10 cellular contexts compared by ENCODE assay signal in the genomic region with DNA sequence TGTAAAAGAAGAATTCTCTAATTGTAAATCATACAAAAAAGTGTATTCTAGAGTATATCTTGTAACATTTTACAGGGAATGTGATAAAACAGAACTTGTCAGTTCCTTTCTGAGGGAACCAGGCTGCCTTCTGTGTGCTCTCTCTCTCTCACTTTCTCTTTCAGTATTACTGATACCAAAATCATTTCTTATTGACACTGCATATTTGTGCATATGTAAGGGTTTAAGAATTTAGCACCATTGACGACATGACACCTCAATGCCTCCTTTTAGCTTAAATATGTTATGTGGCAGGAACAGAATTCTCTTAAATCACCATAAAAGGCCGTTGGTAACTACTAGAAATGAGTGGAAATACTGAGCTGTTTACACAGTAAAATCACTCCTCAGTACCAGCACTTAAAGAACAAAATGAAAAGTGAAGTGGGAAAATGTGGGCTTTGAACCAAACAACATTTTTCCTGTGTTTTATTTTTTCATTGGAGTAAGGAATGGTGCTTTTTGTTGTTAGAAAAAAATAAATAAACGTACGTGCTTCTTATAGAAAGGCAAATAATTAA.
DNase-seq lines count a peak whose midpoint lies in the region; ATAC-seq, FAIRE-seq and TF ChIP-seq lines count a peak whose summit lies in the region.
"Had no signal": no experiment of that assay in that cellular context is flagged by ENCODE, and none has a peak within 500 bp of the region (broad histone marks: within the 10 kb centered on the region; RNA-seq: fewer than 3 reads in every experiment).

No MANE protein-coding gene starts in this region.

- peak overlapping the region; percentile 100 for H3K4me2 ChIP-seq in IMR-90 (ENCODE audit: low read depth, low read length)

- no peak for TF ChIP-seq RAD21 in IMR-90 (IDR thresholded peaks at IDR 0.05; ENCODE audit: low read length)

- no peak overlapping the region for H2BK15ac ChIP-seq in IMR-90 (ENCODE audit: low read depth, low read length)

- peak overlapping the region; percentile 57; the same call in 1 of the 2 replicates for H3K18ac ChIP-seq in IMR-90 (ENCODE audit: low read depth, low read length)

- WGBS in IMR-90 (ENCODE audit: extremely low coverage in 2 of 2, insufficient read length in 1 of 2), 2 experiments: no CpG with 5 or more reads among the region's 4 CpGs

- H3K4me1 ChIP-seq in IMR-90 (ENCODE audit: control insufficient read depth, insufficient read depth, low read length) (no peaks in the 10 kb centered on the region; the same call in 1 of the 2 replicates), BE2C (peaks cover 20% of the 10 kb centered on the region)

- no peak overlapping the region for H2BK120ac ChIP-seq in IMR-90 (ENCODE audit: low read depth, low read length)

- TF ChIP-seq CTCF in IMR-90 (conservative IDR thresholded peaks at IDR 0.05; ENCODE audit: low read depth, low read length) (no peak), BE2C (IDR thresholded peaks at IDR 0.05; ENCODE audit: low read depth, low read length) (no peak)

- no peak overlapping the region for H2BK5ac ChIP-seq in IMR-90 (ENCODE audit: low read depth, low read length, poor library complexity, severe bottlenecking)

- in situ Hi-C loops in IMR-90 (cut with MboI; ENCODE audit: low sequenced_read_pairs): no loop called here

- no peak overlapping the region for H2AK9ac ChIP-seq in IMR-90 (replicated peaks; ENCODE audit: low read depth, low read length, poor library complexity)

- H3K14ac ChIP-seq in IMR-90 (replicated peaks; ENCODE audit: low read depth, low read length): no peak overlapping the region; the same call in 1 of the 2 replicates

- H3K4me3 ChIP-seq in IMR-90 (ENCODE audit: insufficient read depth, low read depth, low read length) (peak overlapping the region; percentile 41; the same call in 1 of the 2 replicates), BE2C (ENCODE audit: low read depth, low read length) (no peak overlapping the region)

- H3K9me3 ChIP-seq in IMR-90 (ENCODE audit: control insufficient read depth, insufficient read depth, low read length): no peaks in the 10 kb centered on the region
- H3K9me3 ChIP-seq in BE2C: no peaks in the 10 kb centered on the region

- no peaks in the 10 kb centered on the region for H3K79me1 ChIP-seq in IMR-90 (ENCODE audit: low read depth in 1 of 2, low read length in 2 of 2)

- POLR2A ChIA-PET in IMR-90 (lab: Charles Lee; ENCODE audit: unreplicated experiment): no interaction called here

- no peaks in the 10 kb centered on the region for H3K36me3 ChIP-seq in IMR-90 (ENCODE audit: control insufficient read depth, insufficient read depth, low read length)
- H3K36me3 ChIP-seq in BE2C: no peaks in the 10 kb centered on the region

- no peak overlapping the region for H4K91ac ChIP-seq in IMR-90 (ENCODE audit: insufficient read depth, low read depth, low read length)

- no peaks in the 10 kb centered on the region for H4K20me1 ChIP-seq in IMR-90 (ENCODE audit: insufficient read depth, low read length)

- H3K27me3 ChIP-seq in IMR-90 (ENCODE audit: control insufficient read depth, insufficient read depth, low read length): no peaks in the 10 kb centered on the region
- no peaks in the 10 kb centered on the region for H3K27me3 ChIP-seq in BE2C

- no peaks in the 10 kb centered on the region for H3K9me1 ChIP-seq in IMR-90 (ENCODE audit: insufficient read depth, low read length)

- no peak overlapping the region for H2AK5ac ChIP-seq in IMR-90 (ENCODE audit: low read depth, low read length)

- TF ChIP-seq POLR2A in H54 (IDR thresholded peaks at IDR 0.05; ENCODE audit: low read depth, low read length) (no peak), IMR-90 (IDR thresholded peaks at IDR 0.05; ENCODE audit: low read depth, low read length) (no peak)

- no peak overlapping the region for H4K8ac ChIP-seq in IMR-90 (ENCODE audit: low read depth in 2 of 2, low read length in 2 of 2)

- no peak overlapping the region for H2BK20ac ChIP-seq in IMR-90 (ENCODE audit: low read depth, low read length)

- H3K56ac ChIP-seq in IMR-90 (ENCODE audit: extremely low read depth, insufficient read depth, low read length): no peak overlapping the region

- DNase-seq in H54 (ENCODE audit: insufficient read length, low spot score): no peak
- peak; percentile 9 for DNase-seq in IMR-90
- DNase-seq in kidney tubule cell (ENCODE audit: low spot score): peak; percentile 22
- DNase-seq in cardiac septum (ENCODE audit: low spot score): no peak
- DNase-seq in BE2C: no peak
- no peak for DNase-seq in Right ventricle myocardium superior
- DNase-seq in germinal center (ENCODE audit: low spot score): no peak
- DNase-seq: activated naive CD8-positive, alpha-beta T cell treated with anti-CD3 and anti-CD28 coated beads, Interleukin-2, amount 10 ng/mL, durations not matched to agents 7 days and 5 days; H7 had no signal

- H3K9ac ChIP-seq in IMR-90 (ENCODE audit: low read depth, low read length): no peak overlapping the region

- no peak overlapping the region for H4K5ac ChIP-seq in IMR-90 (ENCODE audit: low read depth, low read length)

- FAIRE-seq in H54 (lab: Jason Lieb, UNC): peak; percentile 74

- intact Hi-C loops in IMR-90 (cut with micrococcal nuclease): no loop called here
- intact Hi-C loops in cardiac septum (cut with DNase I): no loop called here
- intact Hi-C loops in Right ventricle myocardium superior (cut with DNase I): no loop called here

- H3K4ac ChIP-seq in IMR-90 (ENCODE audit: low read depth, low read length): no peak overlapping the region

- BruUV-seq in IMR-90 (replicated peaks; lab: Mats Ljungman, UMichigan): no TSS peak

- no peak overlapping the region for H2AFZ ChIP-seq in IMR-90 (replicated peaks; ENCODE audit: low read length, poor library complexity)

- H3K27ac ChIP-seq in IMR-90 (ENCODE audit: insufficient read depth, low read length): no peak overlapping the region

- no peak overlapping the region for H3K23ac ChIP-seq in IMR-90 (ENCODE audit: low read depth, low read length)

- CTCF ChIA-PET in IMR-90 (lab: Yijun Ruan, JAX): no interaction called here

- dilution Hi-C loops in IMR-90 (cut with HindIII; ENCODE audit: low sequenced_read_pairs, unreplicated experiment): no loop called here

- ATAC-seq in GM18870 (IDR thresholded peaks at IDR 0.05; ENCODE audit: unreplicated experiment) (peak; percentile 96), IMR-90 (ENCODE audit: low read depth) (peak; percentile 57), Right ventricle myocardium superior (ENCODE audit: poor library complexity) (no peak)

TF ChIP-seq in IMR-90, 13 proteins besides CTCF, POLR2A, EP300 and RAD21:
- TF ChIP-seq RFX5 (IDR thresholded peaks at IDR 0.05; ENCODE audit: low read depth, low read length) (no peak), MAFK (IDR thresholded peaks at IDR 0.05; ENCODE audit: low read depth, low read length) (no peak), SMC3 (IDR thresholded peaks at IDR 0.05; ENCODE audit: low read depth, low read length) (no peak), CHD1 (IDR thresholded peaks at IDR 0.05; ENCODE audit: low read depth, low read length) (no peak), NFE2L2 (IDR thresholded peaks at IDR 0.05; ENCODE audit: low read depth, low read length) (no peak), MAZ (IDR thresholded peaks at IDR 0.05; ENCODE audit: borderline replicate concordance, low read depth, low read length) (no peak), RCOR1 (IDR thresholded peaks at IDR 0.05; ENCODE audit: insufficient replicate concordance, low read length) (no peak), MXI1 (IDR thresholded peaks at IDR 0.05; ENCODE audit: borderline replicate concordance, low read depth, low read length) (no peak), FOS (IDR thresholded peaks at IDR 0.05; ENCODE audit: low read depth, low read length) (no peak), BHLHE40 (IDR thresholded peaks at IDR 0.05; ENCODE audit: low read depth, low read length) (no peak), CEBPB (IDR thresholded peaks at IDR 0.05; ENCODE audit: low read depth, low read length) (no peak)
- TF ChIP-seq, protein P1, sequence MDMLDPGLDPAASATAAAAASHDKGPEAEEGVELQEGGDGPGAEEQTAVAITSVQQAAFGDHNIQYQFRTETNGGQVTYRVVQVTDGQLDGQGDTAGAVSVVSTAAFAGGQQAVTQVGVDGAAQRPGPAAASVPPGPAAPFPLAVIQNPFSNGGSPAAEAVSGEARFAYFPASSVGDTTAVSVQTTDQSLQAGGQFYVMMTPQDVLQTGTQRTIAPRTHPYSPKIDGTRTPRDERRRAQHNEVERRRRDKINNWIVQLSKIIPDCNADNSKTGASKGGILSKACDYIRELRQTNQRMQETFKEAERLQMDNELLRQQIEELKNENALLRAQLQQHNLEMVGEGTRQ (IDR thresholded peaks at IDR 0.05; ENCODE audit: low read depth, low read length): no peak
- TF ChIP-seq, protein P2, sequence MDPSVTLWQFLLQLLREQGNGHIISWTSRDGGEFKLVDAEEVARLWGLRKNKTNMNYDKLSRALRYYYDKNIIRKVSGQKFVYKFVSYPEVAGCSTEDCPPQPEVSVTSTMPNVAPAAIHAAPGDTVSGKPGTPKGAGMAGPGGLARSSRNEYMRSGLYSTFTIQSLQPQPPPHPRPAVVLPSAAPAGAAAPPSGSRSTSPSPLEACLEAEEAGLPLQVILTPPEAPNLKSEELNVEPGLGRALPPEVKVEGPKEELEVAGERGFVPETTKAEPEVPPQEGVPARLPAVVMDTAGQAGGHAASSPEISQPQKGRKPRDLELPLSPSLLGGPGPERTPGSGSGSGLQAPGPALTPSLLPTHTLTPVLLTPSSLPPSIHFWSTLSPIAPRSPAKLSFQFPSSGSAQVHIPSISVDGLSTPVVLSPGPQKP (IDR thresholded peaks at IDR 0.05; ENCODE audit: borderline replicate concordance, low read depth, low read length): no peak
TF ChIP-seq in IMR-90: peak in this region for 0.

Comparison
In these comparisons a context has a peak if more than half of its experiments do, and no peak if none do; other contexts are left out.
1. DNase-seq: peak in IMR-90 (single experiment) and kidney tubule cell (single experiment); none in H54 (single experiment), cardiac septum (single experiment), BE2C (single experiment), Right ventricle myocardium superior (single experiment) and germinal center (single experiment).